In genomic region chr2:126707941-126708340, GRCh38 we compare ENCODE assay signal across 18 cellular contexts. TPM values are rescaled to one million over a fixed set of nuclear protein-coding genes. Genes with fewer than 3 reads are reported as not detected.
DNase-seq lines count a peak whose midpoint lies in the region; TF ChIP-seq lines count a peak whose summit lies in the region.
"Had no signal": no experiment of that assay in that cellular context is flagged by ENCODE, and none has a peak within 500 bp of the region (broad histone marks: within the 10 kb centered on the region; RNA-seq: fewer than 3 reads in every experiment).

No MANE protein-coding gene starts in this region.

- H3K4me1 ChIP-seq in endodermal cell (ENCODE audit: control insufficient read depth, insufficient read depth, low read length) (no peaks in the 10 kb centered on the region), mesendoderm (ENCODE audit: control insufficient read depth, low read depth, low read length) (no peaks in the 10 kb centered on the region)

- H3K9ac ChIP-seq in endodermal cell (ENCODE audit: extremely low read depth, low read length, poor library complexity, severe bottlenecking) (no peak overlapping the region), mesendoderm (ENCODE audit: low read length) (no peak overlapping the region)
- H3K9ac ChIP-seq: GM23248 had no signal

- H3K4ac ChIP-seq in mesendoderm (ENCODE audit: low read depth, low read length): no peak overlapping the region

- no peak overlapping the region for H3K27ac ChIP-seq in endodermal cell (ENCODE audit: low read depth, low read length)
- H3K27ac ChIP-seq in mesendoderm (ENCODE audit: low read depth, low read length): no peak overlapping the region
- H3K27ac ChIP-seq: 22Rv1, GM23248 had no signal

- H3K4me3 Mint-ChIP-seq in endodermal cell: no peak overlapping the region
- H3K4me3 Mint-ChIP-seq: CD4-positive, alpha-beta T cell; H9 had no signal

- no peak overlapping the region for H3K23ac ChIP-seq in mesendoderm (ENCODE audit: low read length)

- intact Hi-C loops in posterior cingulate gyrus (cut with DNase I): no loop called here

- peaks cover 5% of the 10 kb centered on the region for H3K4me1 Mint-ChIP-seq in endodermal cell

- no peak overlapping the region for H4K8ac ChIP-seq in mesendoderm (ENCODE audit: low read depth, low read length)

- no peak overlapping the region for H2AK5ac ChIP-seq in mesendoderm (ENCODE audit: low read length)

- H2BK5ac ChIP-seq in mesendoderm (ENCODE audit: low read length): no peak overlapping the region

- H3K27me3 ChIP-seq in endodermal cell (ENCODE audit: control insufficient read depth, insufficient read depth, low read length, poor library complexity, severe bottlenecking) (no peaks in the 10 kb centered on the region), mesendoderm (ENCODE audit: insufficient read depth, low read length, poor library complexity) (no peaks in the 10 kb centered on the region)

- H3K27me3 Mint-ChIP-seq in endodermal cell (ENCODE audit: insufficient read depth): no peaks in the 10 kb centered on the region
- H3K27me3 Mint-ChIP-seq: CD4-positive, alpha-beta T cell had no signal

- no peaks in the 10 kb centered on the region for H3K79me2 ChIP-seq in mesendoderm (ENCODE audit: control insufficient read depth, insufficient read depth, low read length)

- H3K4me3 ChIP-seq in endodermal cell (ENCODE audit: low read length) (no peak overlapping the region), mesendoderm (ENCODE audit: low read length) (no peak overlapping the region)
- H3K4me3 ChIP-seq: GM12878, GM23248 had no signal

- H3K9me3 Mint-ChIP-seq in endodermal cell: no peaks in the 10 kb centered on the region
- H3K9me3 Mint-ChIP-seq: CD4-positive, alpha-beta T cell; H9 had no signal

- no peak for TF ChIP-seq CTCF in endodermal cell (conservative IDR thresholded peaks at IDR 0.05)

- no peaks in the 10 kb centered on the region for H3K9me3 ChIP-seq in endodermal cell (ENCODE audit: control insufficient read depth, low read length)

- no peak overlapping the region for H3K4me2 ChIP-seq in mesendoderm (ENCODE audit: low read length)

- no peak overlapping the region for H3K27ac Mint-ChIP-seq in endodermal cell
- H3K27ac Mint-ChIP-seq: CD4-positive, alpha-beta T cell; H9 had no signal

- H3K79me1 ChIP-seq in mesendoderm (ENCODE audit: low read length): no peaks in the 10 kb centered on the region

- H4K5ac ChIP-seq in mesendoderm (ENCODE audit: low read length): no peak overlapping the region

- DNase-seq in NCI-H82 (lab: John Stamatoyannopoulos, UW): peak; percentile 7
- no peak for DNase-seq in NCI-H82 treated with DMSO at 0.1 percent for 48 hours (lab: John Stamatoyannopoulos, UW; ENCODE audit: unreplicated experiment)
- peak; percentile 28 for DNase-seq in endodermal cell
- DNase-seq in mesendoderm: peak; percentile 16
- DNase-seq in HUDEP-2 (lab: John Stamatoyannopoulos, UW; ENCODE audit: unreplicated experiment in 76 of 76): no peak
- no peak for DNase-seq in activated gamma-delta T cell (lab: John Stamatoyannopoulos, UW)
- DNase-seq in NOMO-1 treated with dmso at 0.1 percent for 144 hours (lab: John Stamatoyannopoulos, UW; ENCODE audit: unreplicated experiment): no peak
- DNase-seq in posterior cingulate gyrus: no peak
- DNase-seq: AML-193; C1 segment of cervical spinal cord; CD4-positive, alpha-beta T cell; DMS79; GM23248; H9 had no signal

- no peaks in the 10 kb centered on the region for H3K36me3 Mint-ChIP-seq in endodermal cell (ENCODE audit: low read depth)

- H3K36me3 ChIP-seq in endodermal cell (ENCODE audit: control insufficient read depth, insufficient read depth, low read length) (no peaks in the 10 kb centered on the region), mesendoderm (ENCODE audit: control insufficient read depth, insufficient read depth, low read length) (no peaks in the 10 kb centered on the region)

- H3K56ac ChIP-seq in mesendoderm (ENCODE audit: low read length): no peak overlapping the region

- WGBS in endodermal cell (ENCODE audit: insufficient coverage in 1 of 2, insufficient read length in 1 of 2), 2 experiments: 75 to 81% methylated on average over 4 of the region's 4 CpGs
- WGBS in mesendoderm (ENCODE audit: extremely low coverage, insufficient coverage, low lambda C conversion rate): no CpG with 5 or more reads among the region's 4 CpGs

- no peak overlapping the region for H2BK15ac ChIP-seq in mesendoderm (replicated peaks; ENCODE audit: low read depth)

- no peak overlapping the region for H2BK120ac ChIP-seq in mesendoderm (ENCODE audit: low read depth, low read length)

- H3K18ac ChIP-seq in mesendoderm (ENCODE audit: low read length): no peak overlapping the region

RNA-seq across cellular contexts. Expression of gene GYPC, which starts 52.0 kb away (rescaled TPM):
- total RNA-seq in endodermal cell: 10 to 100 TPM; 15.3 to 23.2 TPM
- polyA plus RNA-seq in endodermal cell (2013, experiment 1 of 2): 71.8 TPM
- 75.2 TPM for polyA plus RNA-seq in endodermal cell (2013, experiment 2 of 2)
- 24.4 TPM for polyA plus RNA-seq in mesendoderm (2013, experiment 1 of 2)
- polyA plus RNA-seq in mesendoderm (2013, experiment 2 of 2): 24.2 TPM
- total RNA-seq: HepG2, HT1080 had no signal
- polyA plus RNA-seq: HepG2 had no signal

Comparison
In these comparisons a context has a peak if more than half of its experiments do, and no peak if none do; other contexts are left out.
1. DNase-seq: peak in NCI-H82 (single experiment), endodermal cell (single experiment) and mesendoderm (single experiment); none in NCI-H82 treated with DMSO at 0.1 percent for 48 hours (single experiment), HUDEP-2 (0 of 76), activated gamma-delta T cell (single experiment), NOMO-1 treated with dmso at 0.1 percent for 144 hours (single experiment) and posterior cingulate gyrus (0 of 10).